Comparison of ENCODE assay signal across 1 cellular context in the genomic region with DNA sequence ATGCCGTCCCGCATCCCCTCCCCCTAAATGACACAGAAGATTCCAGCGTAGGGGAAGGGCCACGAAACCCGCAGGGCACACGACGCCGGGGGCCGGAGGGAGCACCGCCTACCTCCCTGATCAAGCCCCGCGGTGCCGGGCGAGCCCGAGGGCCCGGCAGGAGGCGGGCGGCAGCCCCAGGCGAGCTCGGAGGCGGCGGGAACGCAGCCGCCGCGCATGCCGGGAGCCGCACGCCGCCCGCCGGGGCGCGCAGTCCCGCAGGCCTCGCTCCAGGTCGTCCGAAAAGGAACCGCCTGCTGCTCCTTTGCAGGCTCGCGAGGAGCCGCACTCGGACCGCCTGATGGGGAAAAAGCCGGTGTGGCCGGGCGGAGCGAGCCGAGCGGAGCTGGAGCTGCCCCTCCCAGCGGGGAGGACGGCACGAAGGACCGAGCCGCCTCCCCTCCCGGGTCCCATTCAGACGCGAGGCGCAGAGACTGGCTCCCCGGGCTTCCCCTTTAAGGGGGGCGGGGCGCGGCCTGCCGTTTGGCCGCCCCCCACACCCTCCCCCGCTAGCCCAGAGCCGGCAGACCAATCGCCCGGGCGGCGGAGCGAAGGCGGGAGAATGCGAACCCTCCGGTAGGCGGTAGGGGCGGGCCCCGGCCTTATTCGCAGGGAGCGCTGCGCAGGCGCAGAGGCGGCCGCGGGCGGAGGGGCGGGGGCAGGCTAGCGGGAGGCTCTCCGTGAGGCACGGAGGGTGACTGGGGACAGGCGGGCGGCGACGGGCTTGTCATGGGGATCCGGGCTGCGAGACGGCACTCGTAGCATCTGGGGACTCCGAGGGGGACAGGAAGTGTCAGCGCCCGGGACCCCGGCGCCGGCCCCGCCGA.
TF ChIP-seq lines count a peak whose summit lies in the region.

No MANE protein-coding gene starts in this region.

TF ChIP-seq in HepG2, 621 proteins besides CTCF, POLR2A, EP300 and RAD21 (continued from another document and continues in another):
- TF ChIP-seq, protein P1, sequence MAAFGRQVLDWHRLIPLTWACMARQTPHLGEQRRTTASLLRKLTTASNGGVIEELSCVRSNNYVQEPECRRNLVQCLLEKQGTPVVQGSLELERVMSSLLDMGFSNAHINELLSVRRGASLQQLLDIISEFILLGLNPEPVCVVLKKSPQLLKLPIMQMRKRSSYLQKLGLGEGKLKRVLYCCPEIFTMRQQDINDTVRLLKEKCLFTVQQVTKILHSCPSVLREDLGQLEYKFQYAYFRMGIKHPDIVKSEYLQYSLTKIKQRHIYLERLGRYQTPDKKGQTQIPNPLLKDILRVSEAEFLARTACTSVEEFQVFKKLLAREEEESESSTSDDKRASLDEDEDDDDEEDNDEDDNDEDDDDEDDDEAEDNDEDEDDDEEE (CRISPR knock-in tag; IDR thresholded peaks at IDR 0.05), result 0 out of 2 replicates have a peak, but pooled peaks have one; percentile 91
- TF ChIP-seq SMAD3 (CRISPR knock-in tag; IDR thresholded peaks at IDR 0.05), result 0 out of 2 replicates have a peak, but pooled peaks have one; percentile 29
- TF ChIP-seq ZNF766 (CRISPR knock-in tag; IDR thresholded peaks at IDR 0.05; ENCODE audit: borderline replicate concordance), result 0 out of 2 replicates have a peak, but pooled peaks have one; percentile 52
- TF ChIP-seq, protein P2, sequence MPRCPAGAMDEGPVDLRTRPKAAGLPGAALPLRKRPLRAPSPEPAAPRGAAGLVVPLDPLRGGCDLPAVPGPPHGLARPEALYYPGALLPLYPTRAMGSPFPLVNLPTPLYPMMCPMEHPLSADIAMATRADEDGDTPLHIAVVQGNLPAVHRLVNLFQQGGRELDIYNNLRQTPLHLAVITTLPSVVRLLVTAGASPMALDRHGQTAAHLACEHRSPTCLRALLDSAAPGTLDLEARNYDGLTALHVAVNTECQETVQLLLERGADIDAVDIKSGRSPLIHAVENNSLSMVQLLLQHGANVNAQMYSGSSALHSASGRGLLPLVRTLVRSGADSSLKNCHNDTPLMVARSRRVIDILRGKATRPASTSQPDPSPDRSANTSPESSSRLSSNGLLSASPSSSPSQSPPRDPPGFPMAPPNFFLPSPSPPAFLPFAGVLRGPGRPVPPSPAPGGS (CRISPR knock-in tag; IDR thresholded peaks at IDR 0.05), result peak; percentile 60; the same call in 1 of the 2 replicates
- TF ChIP-seq ZFYVE20 (CRISPR knock-in tag; IDR thresholded peaks at IDR 0.05; ENCODE audit: borderline replicate concordance, low read depth), result no peak
- TF ChIP-seq ZNF549 (CRISPR knock-in tag; IDR thresholded peaks at IDR 0.05), result no peak
- peak; percentile 22; the same call in 1 of the 2 replicates for TF ChIP-seq MXD1 (CRISPR knock-in tag; IDR thresholded peaks at IDR 0.05)
- 0 out of 2 replicates have a peak, but pooled peaks have one; percentile 26 for TF ChIP-seq ZNF430 (CRISPR knock-in tag; IDR thresholded peaks at IDR 0.05)
- peak; percentile 26; the same call in 1 of the 2 replicates for TF ChIP-seq ELF4 (CRISPR knock-in tag; IDR thresholded peaks at IDR 0.05; ENCODE audit: borderline replicate concordance)
- TF ChIP-seq, protein P3, sequence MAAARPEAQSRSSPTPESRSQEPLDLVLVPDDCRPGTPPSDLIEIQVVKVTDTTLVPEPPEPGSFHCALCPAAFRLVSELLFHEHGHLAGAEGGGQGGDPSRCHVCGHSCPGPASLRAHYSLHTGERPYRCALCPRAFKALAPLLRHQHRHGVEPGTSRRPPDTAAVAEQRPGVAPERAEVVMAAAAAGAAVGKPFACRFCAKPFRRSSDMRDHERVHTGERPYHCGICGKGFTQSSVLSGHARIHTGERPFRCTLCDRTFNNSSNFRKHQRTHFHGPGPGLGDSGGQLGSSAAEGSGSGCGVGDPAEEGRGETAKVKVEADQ (CRISPR knock-in tag; IDR thresholded peaks at IDR 0.05; ENCODE audit: borderline replicate concordance), result no peak
- TF ChIP-seq RFXANK (CRISPR knock-in tag; IDR thresholded peaks at IDR 0.05), result no peak
- peak; percentile 32; the same call in 1 of the 2 replicates for TF ChIP-seq ZNF34 (CRISPR knock-in tag; IDR thresholded peaks at IDR 0.05; ENCODE audit: borderline replicate concordance)
- no peak for TF ChIP-seq RFX1 (IDR thresholded peaks at IDR 0.05)
- TF ChIP-seq SIX4 (CRISPR knock-in tag; IDR thresholded peaks at IDR 0.05), result no peak
- TF ChIP-seq FOXM1 (CRISPR knock-in tag; IDR thresholded peaks at IDR 0.05), result 0 out of 2 replicates have a peak, but pooled peaks have one; percentile 19
- TF ChIP-seq SP140L (CRISPR knock-in tag; IDR thresholded peaks at IDR 0.05; ENCODE audit: borderline replicate concordance), result no peak
- TF ChIP-seq TEAD3 (CRISPR knock-in tag; optimal IDR thresholded peaks at IDR 0.05; ENCODE audit: borderline replicate concordance), result peak; percentile 43
- TF ChIP-seq TEF (CRISPR knock-in tag; IDR thresholded peaks at IDR 0.05), result no peak
- TF ChIP-seq ZNF83 (CRISPR knock-in tag; IDR thresholded peaks at IDR 0.05; ENCODE audit: borderline replicate concordance), result 0 out of 2 replicates have a peak, but pooled peaks have one; percentile 41
- no peak for TF ChIP-seq PAF1 (CRISPR knock-in tag; IDR thresholded peaks at IDR 0.05)
- peak; percentile 67 for TF ChIP-seq POLR2AphosphoS5 (IDR thresholded peaks at IDR 0.05; ENCODE audit: low read depth, low read length)
- no peak for TF ChIP-seq ZNF225 (CRISPR knock-in tag; IDR thresholded peaks at IDR 0.05)
- no peak for TF ChIP-seq ZNF3 (CRISPR knock-in tag; IDR thresholded peaks at IDR 0.05)
- TF ChIP-seq SIX1 (CRISPR knock-in tag; IDR thresholded peaks at IDR 0.05; ENCODE audit: borderline replicate concordance), result no peak
- TF ChIP-seq ZNF142 (CRISPR knock-in tag; IDR thresholded peaks at IDR 0.05), result no peak
- 0 out of 2 replicates have a peak, but pooled peaks have one; percentile 19 for TF ChIP-seq ZNF124 (CRISPR knock-in tag; IDR thresholded peaks at IDR 0.05)
- no peak for TF ChIP-seq ARNT (IDR thresholded peaks at IDR 0.05)
- TF ChIP-seq SOX13 (IDR thresholded peaks at IDR 0.05), result no peak
- TF ChIP-seq SOX13 (CRISPR knock-in tag; conservative IDR thresholded peaks at IDR 0.05 in 1 of 2, IDR thresholded peaks at IDR 0.05 in 1 of 2), result 0 out of 4 replicates have a peak, but pooled peaks of 1 of the 2 experiments have one; percentile 28
- TF ChIP-seq ZBTB42 (CRISPR knock-in tag; IDR thresholded peaks at IDR 0.05), result peak; percentile 71; the same call in 1 of the 2 replicates
- no peak for TF ChIP-seq U2AF2 (IDR thresholded peaks at IDR 0.05; ENCODE audit: low read depth, low read length)
- no peak for TF ChIP-seq NR1H2 (CRISPR knock-in tag; IDR thresholded peaks at IDR 0.05; ENCODE audit: borderline replicate concordance, low read depth)
- no peak for TF ChIP-seq NRL (CRISPR knock-in tag; IDR thresholded peaks at IDR 0.05; ENCODE audit: borderline replicate concordance)
- TF ChIP-seq ZSCAN21 (CRISPR knock-in tag; IDR thresholded peaks at IDR 0.05; ENCODE audit: borderline replicate concordance), result peak; percentile 70
- no peak; the same call in 1 of the 2 replicates for TF ChIP-seq PBX3 (CRISPR knock-in tag; IDR thresholded peaks at IDR 0.05; ENCODE audit: borderline replicate concordance)
- 0 out of 2 replicates have a peak, but pooled peaks have one; percentile 46 for TF ChIP-seq PHF21A (CRISPR knock-in tag; IDR thresholded peaks at IDR 0.05)
- no peak for TF ChIP-seq HDAC2 (CRISPR knock-in tag; IDR thresholded peaks at IDR 0.05)
- TF ChIP-seq ZNF343 (CRISPR knock-in tag; IDR thresholded peaks at IDR 0.05), result no peak; the same call in 1 of the 2 replicates
- TF ChIP-seq BORCS8-MEF2B (CRISPR knock-in tag; IDR thresholded peaks at IDR 0.05), result peak; percentile 84
- TF ChIP-seq MEIS1 (CRISPR knock-in tag; IDR thresholded peaks at IDR 0.05; ENCODE audit: borderline replicate concordance), result peak; percentile 48; the same call in 1 of the 2 replicates
- TF ChIP-seq ZSCAN30 (CRISPR knock-in tag; IDR thresholded peaks at IDR 0.05), result no peak
- peak; percentile 51; the same call in 1 of the 2 replicates for TF ChIP-seq ZNF768 (CRISPR knock-in tag; IDR thresholded peaks at IDR 0.05)
- no peak for TF ChIP-seq CENPT (CRISPR knock-in tag; IDR thresholded peaks at IDR 0.05; ENCODE audit: low read depth)
- no peak for TF ChIP-seq ZNF101 (CRISPR knock-in tag; IDR thresholded peaks at IDR 0.05; ENCODE audit: borderline replicate concordance, low read depth)
